ENCODE assay signal across 12 cellular contexts in genomic region chr3:161266731-161267150, GRCh38. TPM values are rescaled to one million over a fixed set of nuclear protein-coding genes. Genes with fewer than 3 reads are reported as not detected.
DNase-seq lines count a peak whose midpoint lies in the region; ATAC-seq and TF ChIP-seq lines count a peak whose summit lies in the region.
"Had no signal": no experiment of that assay in that cellular context is flagged by ENCODE, and none has a peak within 500 bp of the region (broad histone marks: within the 10 kb centered on the region; RNA-seq: fewer than 3 reads in every experiment).

No MANE protein-coding gene starts in this region.

- peak; percentile 88 for DNase-seq in EL
- DNase-seq in NCI-H2029 treated with DMSO at 0.1 percent for 48 hours (lab: John Stamatoyannopoulos, UW): peak; percentile 28
- no peak for DNase-seq in body of pancreas
- DNase-seq in myocyte (ENCODE audit: low read depth): peak; percentile 50
- no peak for DNase-seq in SIG-M5 treated with dmso at 0.1 percent for 504 hours (lab: John Stamatoyannopoulos, UW; ENCODE audit: unreplicated experiment)
- no peak for DNase-seq in GM10248 (ENCODE audit: extremely low spot score)
- no peak for DNase-seq in GM23338 (ENCODE audit: low spot score)
- DNase-seq: GDM1; MV-4-11; stimulated activated CD4-positive, alpha-beta T cell treated with anti-CD3 and anti-CD28 coated beads, Interleukin-12 subunit alpha, Interleukin-12 subunit beta, amount 100 ng/mL, for 4 hours had no signal

- no peaks in the 10 kb centered on the region for H3K9me2 ChIP-seq in GM23338 (ENCODE audit: insufficient read depth)

- no peak overlapping the region for H2AFZ ChIP-seq in GM23338

- H3K36me3 Mint-ChIP-seq in GM23338 (ENCODE audit: low read depth): peaks cover 31% of the 10 kb centered on the region

- ATAC-seq in body of pancreas (peak; percentile 90), HG03342 (IDR thresholded peaks at IDR 0.05; ENCODE audit: unreplicated experiment) (no peak), GM23338 (no peak)

- H3K27me3 Mint-ChIP-seq in GM23338 (ENCODE audit: insufficient read depth, low read depth, poor library complexity): no peaks in the 10 kb centered on the region

- peak overlapping the region in 2 of 4 donors; percentile 42 to 43 for H3K27ac ChIP-seq in body of pancreas
- no peak overlapping the region for H3K27ac ChIP-seq in GM23338 (ENCODE audit: low read depth)

- H3K9me3 ChIP-seq in body of pancreas: no peaks in the 10 kb centered on the region

- peaks cover 9% of the 10 kb centered on the region; the same call in 2 of the 3 replicates for H3K4me1 Mint-ChIP-seq in GM23338

- H3K27me3 ChIP-seq in body of pancreas: no peaks in the 10 kb centered on the region
- no peaks in the 10 kb centered on the region for H3K27me3 ChIP-seq in GM23338 (ENCODE audit: insufficient read depth)

- H3K36me3 ChIP-seq in body of pancreas (replicated peaks in 1 of 2; ENCODE audit: insufficient read depth in 1 of 2, low read depth in 2 of 2) (no peaks in the 10 kb centered on the region), GM23338 (ENCODE audit: insufficient read depth) (peaks cover 7% of the 10 kb centered on the region)

- H3F3A ChIP-seq in GM23338 (replicated peaks; ENCODE audit: low read depth): no peaks in the 10 kb centered on the region

- no peak overlapping the region for H3K4me2 ChIP-seq in GM23338

- WGBS in body of pancreas, 2 donors: 27 to 31% methylated on average over 1 of the region's 1 CpG

- TF ChIP-seq CTCF in body of pancreas (IDR thresholded peaks at IDR 0.05) (no peak), GM10248 (IDR thresholded peaks at IDR 0.05; ENCODE audit: control extremely low read depth, extremely low read depth, low read depth, missing control alignments) (no peak), GM23338 (conservative IDR thresholded peaks at IDR 0.05; ENCODE audit: low read depth in 2 of 2) (no peak)

- no peaks in the 10 kb centered on the region for H4K20me1 ChIP-seq in GM23338 (replicated peaks; ENCODE audit: insufficient read depth)

- peaks cover 11% of the 10 kb centered on the region for H3K4me1 ChIP-seq in body of pancreas
- no peaks in the 10 kb centered on the region; the same call in 1 of the 2 replicates for H3K4me1 ChIP-seq in GM23338 (ENCODE audit: insufficient read depth)

- CTCF ChIA-PET in GM10248 (lab: Yijun Ruan, JAX): interaction anchor here (1.3 to 1.7 kb wide), 4 partner anchors 9 to 18 kb away, joined by 4 to 7 read pairs (median 6); no protein-coding TSS in a partner anchor

- no peaks in the 10 kb centered on the region for H3K79me2 ChIP-seq in GM23338 (replicated peaks; ENCODE audit: insufficient read depth)

- POLR2A ChIA-PET in GM10248 (lab: Yijun Ruan, JAX): no interaction called here

- H3K4me3 Mint-ChIP-seq in GM23338: no peak overlapping the region
- H3K4me3 Mint-ChIP-seq: mesothelial cell of epicardium had no signal

- no peak overlapping the region for H3K27ac Mint-ChIP-seq in GM23338
- H3K27ac Mint-ChIP-seq: mesothelial cell of epicardium had no signal

- intact Hi-C loops in body of pancreas (cut with DNase I): no loop called here

- H3K4me3 ChIP-seq in body of pancreas: no peak overlapping the region
- no peak overlapping the region for H3K4me3 ChIP-seq in GM23338

- peaks cover 5% of the 10 kb centered on the region for H3K9me3 Mint-ChIP-seq in GM23338

- TF ChIP-seq POLR2A in body of pancreas (IDR thresholded peaks at IDR 0.05): no peak

TF ChIP-seq in GM23338, 12 proteins besides CTCF, POLR2A, EP300 and RAD21 (continues in another document):
- TF ChIP-seq, protein P1, sequence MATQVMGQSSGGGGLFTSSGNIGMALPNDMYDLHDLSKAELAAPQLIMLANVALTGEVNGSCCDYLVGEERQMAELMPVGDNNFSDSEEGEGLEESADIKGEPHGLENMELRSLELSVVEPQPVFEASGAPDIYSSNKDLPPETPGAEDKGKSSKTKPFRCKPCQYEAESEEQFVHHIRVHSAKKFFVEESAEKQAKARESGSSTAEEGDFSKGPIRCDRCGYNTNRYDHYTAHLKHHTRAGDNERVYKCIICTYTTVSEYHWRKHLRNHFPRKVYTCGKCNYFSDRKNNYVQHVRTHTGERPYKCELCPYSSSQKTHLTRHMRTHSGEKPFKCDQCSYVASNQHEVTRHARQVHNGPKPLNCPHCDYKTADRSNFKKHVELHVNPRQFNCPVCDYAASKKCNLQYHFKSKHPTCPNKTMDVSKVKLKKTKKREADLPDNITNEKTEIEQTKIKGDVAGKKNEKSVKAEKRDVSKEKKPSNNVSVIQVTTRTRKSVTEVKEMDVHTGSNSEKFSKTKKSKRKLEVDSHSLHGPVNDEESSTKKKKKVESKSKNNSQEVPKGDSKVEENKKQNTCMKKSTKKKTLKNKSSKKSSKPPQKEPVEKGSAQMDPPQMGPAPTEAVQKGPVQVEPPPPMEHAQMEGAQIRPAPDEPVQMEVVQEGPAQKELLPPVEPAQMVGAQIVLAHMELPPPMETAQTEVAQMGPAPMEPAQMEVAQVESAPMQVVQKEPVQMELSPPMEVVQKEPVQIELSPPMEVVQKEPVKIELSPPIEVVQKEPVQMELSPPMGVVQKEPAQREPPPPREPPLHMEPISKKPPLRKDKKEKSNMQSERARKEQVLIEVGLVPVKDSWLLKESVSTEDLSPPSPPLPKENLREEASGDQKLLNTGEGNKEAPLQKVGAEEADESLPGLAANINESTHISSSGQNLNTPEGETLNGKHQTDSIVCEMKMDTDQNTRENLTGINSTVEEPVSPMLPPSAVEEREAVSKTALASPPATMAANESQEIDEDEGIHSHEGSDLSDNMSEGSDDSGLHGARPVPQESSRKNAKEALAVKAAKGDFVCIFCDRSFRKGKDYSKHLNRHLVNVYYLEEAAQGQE (IDR thresholded peaks at IDR 0.05; ENCODE audit: unreplicated experiment): no peak
- TF ChIP-seq ZNF331 (CRISPR knock-in tag; IDR thresholded peaks at IDR 0.05; ENCODE audit: low read depth) (no peak), JUNB (IDR thresholded peaks at IDR 0.05; ENCODE audit: unreplicated experiment) (no peak), NANOG (IDR thresholded peaks at IDR 0.05; ENCODE audit: borderline replicate concordance) (no peak), ETS1 (IDR thresholded peaks at IDR 0.05) (no peak), STAT1 (IDR thresholded peaks at IDR 0.05; ENCODE audit: unreplicated experiment) (no peak), ZNF114 (CRISPR knock-in tag; IDR thresholded peaks at IDR 0.05) (no peak)

RNA-seq across cellular contexts. Expression of gene NMD3, which starts 45.6 kb away (rescaled TPM):
- total RNA-seq in body of pancreas (10 to 100 TPM; 37.2 to 41.2 TPM), myocyte (38.0 and 38.6 TPM in 2 replicates)
- polyA plus RNA-seq in myocyte (2012): 19.3 TPM
- total RNA-seq in GM23338 (2014; rRNA removed; shearing (Covaris generic)): 67.4 and 80.6 TPM in 2 replicates
- 25.1 and 27.3 TPM in 2 replicates for polyA plus RNA-seq in GM23338 (2016; fragmentation: Nextera tagmentation; extraction: Ambion mirVana)

Comparison
In these comparisons a context has a peak if more than half of its experiments do, and no peak if none do; other contexts are left out.
1. DNase-seq: peak in EL (single experiment), NCI-H2029 treated with DMSO at 0.1 percent for 48 hours (single experiment) and myocyte (single experiment); none in body of pancreas (0 of 4), SIG-M5 treated with dmso at 0.1 percent for 504 hours (single experiment), GM10248 (single experiment) and GM23338 (single experiment).